In the genomic region with DNA sequence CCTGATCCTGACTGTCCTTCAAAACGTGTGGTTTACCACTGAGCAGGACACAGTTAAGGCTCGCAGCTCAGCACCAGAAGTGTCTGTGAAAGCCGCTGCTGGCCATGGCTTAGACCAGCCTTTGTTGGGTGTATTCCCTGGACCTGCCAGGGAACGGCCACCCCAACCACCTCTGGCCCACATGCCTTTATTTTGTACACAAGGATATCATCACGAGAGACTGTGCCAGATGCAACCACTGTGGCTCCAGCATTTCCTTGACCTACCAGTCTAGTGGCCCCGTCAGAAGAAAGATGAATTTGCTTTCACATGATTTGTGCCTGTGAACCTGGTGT, we compare ENCODE assay signal across 39 cellular contexts. TPM values are rescaled to one million over a fixed set of nuclear protein-coding genes. Genes with fewer than 3 reads are reported as not detected.
"Had no signal": no experiment of that assay in that cellular context is flagged by ENCODE, and none has a peak within 500 bp of the region (broad histone marks: within the 10 kb centered on the region; RNA-seq: fewer than 3 reads in every experiment).

No MANE protein-coding gene starts in this region.

- H3K27me3 ChIP-seq: body of pancreas, brain microvascular endothelial cell, breast epithelium had no signal

- H3K9me3 ChIP-seq: adrenal gland, body of pancreas, breast epithelium had no signal

- H3K4me1 ChIP-seq: adrenal gland, body of pancreas, breast epithelium had no signal

- H3K4me3 ChIP-seq: adrenal gland, body of pancreas, breast epithelium had no signal

- H3K27ac ChIP-seq: adrenal gland, body of pancreas, brain microvascular endothelial cell, breast epithelium, VCaP had no signal

- H3K36me3 Mint-ChIP-seq: activated CD4-positive, alpha-beta memory T cell treated with anti-CD3 and anti-CD28 coated beads for 36 hours; activated naive CD4-positive, alpha-beta T cell treated with anti-CD3 and anti-CD28 coated beads, Interleukin-2, amount 10 ng/mL, durations not matched to agents 7 days and 5 days; activated naive CD4-positive, alpha-beta T cell treated with anti-CD3 and anti-CD28 coated beads, Interleukin-2, amount 50 U/mL, for 24 hours; activated naive CD8-positive, alpha-beta T cell treated with anti-CD3 and anti-CD28 coated beads for 36 hours had no signal

- H3K27ac Mint-ChIP-seq: activated B cell treated with CpG ODN at 0.5 μM for 24 hours; activated CD4-positive, alpha-beta memory T cell treated with anti-CD3 and anti-CD28 coated beads for 36 hours; activated CD4-positive, alpha-beta T cell treated with anti-CD3 and anti-CD28 coated beads, Interleukin-2, amount 10 ng/mL, durations not matched to agents 24 days and 14 days; activated CD8-positive, alpha-beta T cell treated with anti-CD3 and anti-CD28 coated beads for 36 hours; activated naive CD4-positive, alpha-beta T cell treated with anti-CD3 and anti-CD28 coated beads, Interleukin-2, amount 10 ng/mL, durations not matched to agents 7 days and 5 days; activated naive CD4-positive, alpha-beta T cell treated with anti-CD3 and anti-CD28 coated beads, Interleukin-2, amount 50 U/mL, for 24 hours; activated naive CD8-positive, alpha-beta T cell treated with anti-CD3 and anti-CD28 coated beads for 36 hours; activated T-cell treated with anti-CD3 and anti-CD28 coated beads, Interleukin-2, amount 50 U/mL, for 72 hours; activated T-helper 1 cell treated with anti-CD3 and anti-CD28 coated beads, Interleukin-12 subunit alpha, Interleukin-12 subunit beta, Interleukin-2, Interleukin-4 antibody, amounts not matched to agents 30 ng/mL and 10 ng/mL and 1 ng/mL, durations not matched to agents 14 hours and 24 hours and 36 hours; activated T-helper 17 cell treated with anti-CD3 and anti-CD28 coated beads, Interleukin-2, amount 50 U/mL, for 72 hours; T-helper 1 cell treated with Interleukin-12 subunit alpha and Interleukin-12 subunit beta and Interleukin-4 antibody, amounts not matched to agents 30 μg/mL and 1 μg/mL, for 36 hours; T-helper 2 cell treated with Interferon-gamma antibody and Interleukin-4, amounts not matched to agents 5 μg/mL and 100 μg/mL, for 36 hours had no signal

- H3K36me3 ChIP-seq: adrenal gland, brain microvascular endothelial cell, breast epithelium had no signal

- H3K9me3 Mint-ChIP-seq: activated B cell treated with CpG ODN at 0.5 μM for 24 hours; activated CD4-positive, alpha-beta memory T cell treated with anti-CD3 and anti-CD28 coated beads for 36 hours; activated CD4-positive, alpha-beta T cell treated with anti-CD3 and anti-CD28 coated beads, Interleukin-2, amount 10 ng/mL, durations not matched to agents 24 days and 14 days; activated CD8-positive, alpha-beta T cell treated with anti-CD3 and anti-CD28 coated beads for 36 hours; activated naive CD4-positive, alpha-beta T cell treated with anti-CD3 and anti-CD28 coated beads, Interleukin-2, amount 10 ng/mL, durations not matched to agents 7 days and 5 days; activated naive CD4-positive, alpha-beta T cell treated with anti-CD3 and anti-CD28 coated beads, Interleukin-2, amount 50 U/mL, for 24 hours; activated naive CD8-positive, alpha-beta T cell treated with anti-CD3 and anti-CD28 coated beads for 36 hours; activated T-cell treated with anti-CD3 and anti-CD28 coated beads, Interleukin-2, amount 50 U/mL, for 4 hours; activated T-cell treated with anti-CD3 and anti-CD28 coated beads, Interleukin-2, amount 50 U/mL, for 72 hours; activated T-helper 1 cell treated with anti-CD3 and anti-CD28 coated beads, Interleukin-12 subunit alpha, Interleukin-12 subunit beta, Interleukin-2, Interleukin-4 antibody, amounts not matched to agents 30 ng/mL and 10 ng/mL and 1 ng/mL, durations not matched to agents 14 hours and 24 hours and 36 hours; activated T-helper 17 cell treated with anti-CD3 and anti-CD28 coated beads, Interleukin-2, amount 50 U/mL, for 72 hours; T-helper 1 cell treated with Interleukin-12 subunit alpha and Interleukin-12 subunit beta and Interleukin-4 antibody, amounts not matched to agents 30 μg/mL and 1 μg/mL, for 36 hours; T-helper 2 cell treated with Interferon-gamma antibody and Interleukin-4, amounts not matched to agents 5 μg/mL and 100 μg/mL, for 36 hours had no signal

- ATAC-seq: activated CD8-positive, alpha-beta T cell treated with anti-CD3 and anti-CD28 coated beads for 36 hours; activated T-cell treated with anti-CD3 and anti-CD28 coated beads, Interleukin-2, amount 50 U/mL, for 4 hours; activated T-cell treated with anti-CD3 and anti-CD28 coated beads, Interleukin-2, amount 50 U/mL, for 72 hours; activated T-helper 17 cell treated with anti-CD3 and anti-CD28 coated beads, Interleukin-2, amount 50 U/mL, for 72 hours; body of pancreas had no signal

- DNase-seq: activated B cell treated with CpG ODN at 0.5 μM for 24 hours; activated CD4-positive, alpha-beta memory T cell treated with anti-CD3 and anti-CD28 coated beads for 36 hours; activated CD4-positive, alpha-beta T cell treated with anti-CD3 and anti-CD28 coated beads for 4 hours; activated CD4-positive, alpha-beta T cell treated with anti-CD3 and anti-CD28 coated beads, Interleukin-2, amount 10 ng/mL, durations not matched to agents 24 days and 14 days; activated CD4-positive, alpha-beta T cell treated with anti-CD3 and anti-CD28 coated beads, Interleukin-2, amount 50 U/mL, for 1 hour; activated CD4-positive, alpha-beta T cell treated with anti-CD3 and anti-CD28 coated beads, Interleukin-2, amount 50 U/mL, for 4 hours; activated CD4-positive, CD25-positive, alpha-beta regulatory T cell treated with anti-CD3 and anti-CD28 coated beads, Interleukin-2, amount 50 U/mL, for 72 hours; activated CD8-positive, alpha-beta memory T cell treated with anti-CD3 and anti-CD28 coated beads, Interleukin-2, amount 50 U/mL, for 4 hours; activated effector memory CD4-positive, alpha-beta T cell treated with Interleukin-2 at 50 U/mL for 16 hours; activated gamma-delta T cell; activated naive CD4-positive, alpha-beta T cell treated with anti-CD3 and anti-CD28 coated beads, Interleukin-2, amount 10 ng/mL, durations not matched to agents 7 days and 5 days; activated naive CD4-positive, alpha-beta T cell treated with Interleukin-2 at 50 U/mL for 16 hours; activated naive CD8-positive, alpha-beta T cell treated with anti-CD3 and anti-CD28 coated beads for 36 hours; activated T-cell treated with anti-CD3 and anti-CD28 coated beads for 4 hours; activated T-cell treated with anti-CD3 and anti-CD28 coated beads, Interleukin-2, amount 50 U/mL, for 1 hour; activated T-cell treated with anti-CD3 and anti-CD28 coated beads, Interleukin-2, amount 50 U/mL, for 4 hours; activated T-cell treated with anti-CD3 and anti-CD28 coated beads, Interleukin-2, amount 50 U/mL, for 72 hours; adrenal gland; amniotic stem cell; aorta; brain microvascular endothelial cell; central memory CD4-positive, alpha-beta T cell; T-helper 1 cell; T-helper 2 cell; T-helper 9 cell had no signal

- FAIRE-seq: astrocyte, TTC549 had no signal

RNA-seq across cellular contexts. Expression of gene FOXQ1, which starts 49.2 kb away (rescaled TPM):
- total RNA-seq: activated B cell treated with CpG ODN at 0.5 μM for 24 hours; activated CD4-positive, alpha-beta memory T cell treated with anti-CD3 and anti-CD28 coated beads for 36 hours; activated CD4-positive, alpha-beta T cell treated with anti-CD3 and anti-CD28 coated beads, Interleukin-2, amount 10 ng/mL, durations not matched to agents 24 days and 14 days; activated CD8-positive, alpha-beta memory T cell treated with anti-CD3 and anti-CD28 coated beads for 36 hours; activated CD8-positive, alpha-beta T cell treated with anti-CD3 and anti-CD28 coated beads for 36 hours; activated naive CD8-positive, alpha-beta T cell treated with anti-CD3 and anti-CD28 coated beads for 36 hours; activated T-cell treated with anti-CD3 and anti-CD28 coated beads, Interleukin-2, amount 50 U/mL, for 4 hours; activated T-cell treated with anti-CD3 and anti-CD28 coated beads, Interleukin-2, amount 50 U/mL, for 72 hours; activated T-helper 1 cell treated with anti-CD3 and anti-CD28 coated beads, Interleukin-12 subunit alpha, Interleukin-12 subunit beta, Interleukin-2, Interleukin-4 antibody, amounts not matched to agents 30 ng/mL and 10 ng/mL and 1 ng/mL, durations not matched to agents 14 hours and 24 hours and 36 hours; activated T-helper 17 cell treated with anti-CD3 and anti-CD28 coated beads, Interleukin-2, amount 50 U/mL, for 72 hours; aorta; cardiac septum; chondrocyte had no signal
